In the genomic region with DNA sequence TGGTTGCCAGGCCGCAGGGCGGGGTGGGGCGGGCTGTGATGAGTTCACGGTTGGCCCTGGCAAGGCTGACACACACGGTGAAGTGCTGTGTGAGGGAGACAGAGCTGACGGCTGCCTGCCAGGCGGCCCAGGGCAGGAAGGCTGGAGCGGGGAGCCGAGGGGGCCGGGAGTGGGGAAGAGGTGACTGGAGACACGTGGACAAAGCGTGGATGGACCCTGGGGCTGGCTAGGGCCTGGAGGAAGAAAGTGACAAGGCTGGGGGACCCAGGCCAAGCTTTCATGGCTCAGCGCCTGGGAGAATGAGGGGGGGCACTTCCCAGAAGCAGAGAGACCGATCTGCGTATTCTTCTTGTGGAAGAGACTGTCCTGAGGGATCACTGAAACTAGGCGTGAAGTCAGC, we compare ENCODE assay signal across 1 cellular context.
TF ChIP-seq lines count a peak whose summit lies in the region.

No MANE protein-coding gene starts in this region.

TF ChIP-seq in GM23338, 12 proteins besides CTCF, POLR2A, EP300 and RAD21 (continued from another document):
- TF ChIP-seq ZNF331 (CRISPR knock-in tag; IDR thresholded peaks at IDR 0.05; ENCODE audit: low read depth) (no peak), NANOG (IDR thresholded peaks at IDR 0.05; ENCODE audit: borderline replicate concordance) (no peak), CREB1 (CRISPR knock-in tag; IDR thresholded peaks at IDR 0.05; ENCODE audit: low read depth) (no peak), JUNB (IDR thresholded peaks at IDR 0.05; ENCODE audit: unreplicated experiment) (no peak), EZH2 (IDR thresholded peaks at IDR 0.05; ENCODE audit: low read depth, unreplicated experiment) (no peak)
- TF ChIP-seq, protein P1, sequence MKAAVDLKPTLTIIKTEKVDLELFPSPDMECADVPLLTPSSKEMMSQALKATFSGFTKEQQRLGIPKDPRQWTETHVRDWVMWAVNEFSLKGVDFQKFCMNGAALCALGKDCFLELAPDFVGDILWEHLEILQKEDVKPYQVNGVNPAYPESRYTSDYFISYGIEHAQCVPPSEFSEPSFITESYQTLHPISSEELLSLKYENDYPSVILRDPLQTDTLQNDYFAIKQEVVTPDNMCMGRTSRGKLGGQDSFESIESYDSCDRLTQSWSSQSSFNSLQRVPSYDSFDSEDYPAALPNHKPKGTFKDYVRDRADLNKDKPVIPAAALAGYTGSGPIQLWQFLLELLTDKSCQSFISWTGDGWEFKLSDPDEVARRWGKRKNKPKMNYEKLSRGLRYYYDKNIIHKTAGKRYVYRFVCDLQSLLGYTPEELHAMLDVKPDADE (IDR thresholded peaks at IDR 0.05): no peak
- TF ChIP-seq, protein P2, sequence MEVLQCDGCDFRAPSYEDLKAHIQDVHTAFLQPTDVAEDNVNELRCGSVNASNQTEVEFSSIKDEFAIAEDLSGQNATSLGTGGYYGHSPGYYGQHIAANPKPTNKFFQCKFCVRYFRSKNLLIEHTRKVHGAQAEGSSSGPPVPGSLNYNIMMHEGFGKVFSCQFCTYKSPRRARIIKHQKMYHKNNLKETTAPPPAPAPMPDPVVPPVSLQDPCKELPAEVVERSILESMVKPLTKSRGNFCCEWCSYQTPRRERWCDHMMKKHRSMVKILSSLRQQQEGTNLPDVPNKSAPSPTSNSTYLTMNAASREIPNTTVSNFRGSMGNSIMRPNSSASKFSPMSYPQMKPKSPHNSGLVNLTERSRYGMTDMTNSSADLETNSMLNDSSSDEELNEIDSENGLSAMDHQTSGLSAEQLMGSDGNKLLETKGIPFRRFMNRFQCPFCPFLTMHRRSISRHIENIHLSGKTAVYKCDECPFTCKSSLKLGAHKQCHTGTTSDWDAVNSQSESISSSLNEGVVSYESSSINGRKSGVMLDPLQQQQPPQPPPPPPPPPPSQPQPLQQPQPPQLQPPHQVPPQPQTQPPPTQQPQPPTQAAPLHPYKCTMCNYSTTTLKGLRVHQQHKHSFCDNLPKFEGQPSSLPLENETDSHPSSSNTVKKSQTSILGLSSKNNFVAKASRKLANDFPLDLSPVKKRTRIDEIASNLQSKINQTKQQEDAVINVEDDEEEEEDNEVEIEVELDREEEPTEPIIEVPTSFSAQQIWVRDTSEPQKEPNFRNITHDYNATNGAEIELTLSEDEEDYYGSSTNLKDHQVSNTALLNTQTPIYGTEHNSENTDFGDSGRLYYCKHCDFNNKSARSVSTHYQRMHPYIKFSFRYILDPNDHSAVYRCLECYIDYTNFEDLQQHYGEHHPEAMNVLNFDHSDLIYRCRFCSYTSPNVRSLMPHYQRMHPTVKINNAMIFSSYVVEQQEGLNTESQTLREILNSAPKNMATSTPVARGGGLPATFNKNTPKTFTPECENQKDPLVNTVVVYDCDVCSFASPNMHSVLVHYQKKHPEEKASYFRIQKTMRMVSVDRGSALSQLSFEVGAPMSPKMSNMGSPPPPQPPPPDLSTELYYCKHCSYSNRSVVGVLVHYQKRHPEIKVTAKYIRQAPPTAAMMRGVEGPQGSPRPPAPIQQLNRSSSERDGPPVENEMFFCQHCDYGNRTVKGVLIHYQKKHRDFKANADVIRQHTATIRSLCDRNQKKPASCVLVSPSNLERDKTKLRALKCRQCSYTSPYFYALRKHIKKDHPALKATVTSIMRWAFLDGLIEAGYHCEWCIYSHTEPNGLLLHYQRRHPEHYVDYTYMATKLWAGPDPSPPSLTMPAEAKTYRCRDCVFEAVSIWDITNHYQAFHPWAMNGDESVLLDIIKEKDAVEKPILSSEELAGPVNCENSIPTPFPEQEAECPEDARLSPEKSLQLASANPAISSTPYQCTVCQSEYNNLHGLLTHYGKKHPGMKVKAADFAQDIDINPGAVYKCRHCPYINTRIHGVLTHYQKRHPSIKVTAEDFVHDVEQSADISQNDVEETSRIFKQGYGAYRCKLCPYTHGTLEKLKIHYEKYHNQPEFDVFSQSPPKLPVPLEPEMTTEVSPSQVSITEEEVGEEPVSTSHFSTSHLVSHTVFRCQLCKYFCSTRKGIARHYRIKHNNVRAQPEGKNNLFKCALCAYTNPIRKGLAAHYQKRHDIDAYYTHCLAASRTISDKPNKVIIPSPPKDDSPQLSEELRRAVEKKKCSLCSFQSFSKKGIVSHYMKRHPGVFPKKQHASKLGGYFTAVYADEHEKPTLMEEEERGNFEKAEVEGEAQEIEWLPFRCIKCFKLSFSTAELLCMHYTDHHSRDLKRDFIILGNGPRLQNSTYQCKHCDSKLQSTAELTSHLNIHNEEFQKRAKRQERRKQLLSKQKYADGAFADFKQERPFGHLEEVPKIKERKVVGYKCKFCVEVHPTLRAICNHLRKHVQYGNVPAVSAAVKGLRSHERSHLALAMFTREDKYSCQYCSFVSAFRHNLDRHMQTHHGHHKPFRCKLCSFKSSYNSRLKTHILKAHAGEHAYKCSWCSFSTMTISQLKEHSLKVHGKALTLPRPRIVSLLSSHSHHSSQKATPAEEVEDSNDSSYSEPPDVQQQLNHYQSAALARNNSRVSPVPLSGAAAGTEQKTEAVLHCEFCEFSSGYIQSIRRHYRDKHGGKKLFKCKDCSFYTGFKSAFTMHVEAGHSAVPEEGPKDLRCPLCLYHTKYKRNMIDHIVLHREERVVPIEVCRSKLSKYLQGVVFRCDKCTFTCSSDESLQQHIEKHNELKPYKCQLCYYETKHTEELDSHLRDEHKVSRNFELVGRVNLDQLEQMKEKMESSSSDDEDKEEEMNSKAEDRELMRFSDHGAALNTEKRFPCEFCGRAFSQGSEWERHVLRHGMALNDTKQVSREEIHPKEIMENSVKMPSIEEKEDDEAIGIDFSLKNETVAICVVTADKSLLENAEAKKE (CRISPR knock-in tag; IDR thresholded peaks at IDR 0.05): no peak
- TF ChIP-seq, protein P3, sequence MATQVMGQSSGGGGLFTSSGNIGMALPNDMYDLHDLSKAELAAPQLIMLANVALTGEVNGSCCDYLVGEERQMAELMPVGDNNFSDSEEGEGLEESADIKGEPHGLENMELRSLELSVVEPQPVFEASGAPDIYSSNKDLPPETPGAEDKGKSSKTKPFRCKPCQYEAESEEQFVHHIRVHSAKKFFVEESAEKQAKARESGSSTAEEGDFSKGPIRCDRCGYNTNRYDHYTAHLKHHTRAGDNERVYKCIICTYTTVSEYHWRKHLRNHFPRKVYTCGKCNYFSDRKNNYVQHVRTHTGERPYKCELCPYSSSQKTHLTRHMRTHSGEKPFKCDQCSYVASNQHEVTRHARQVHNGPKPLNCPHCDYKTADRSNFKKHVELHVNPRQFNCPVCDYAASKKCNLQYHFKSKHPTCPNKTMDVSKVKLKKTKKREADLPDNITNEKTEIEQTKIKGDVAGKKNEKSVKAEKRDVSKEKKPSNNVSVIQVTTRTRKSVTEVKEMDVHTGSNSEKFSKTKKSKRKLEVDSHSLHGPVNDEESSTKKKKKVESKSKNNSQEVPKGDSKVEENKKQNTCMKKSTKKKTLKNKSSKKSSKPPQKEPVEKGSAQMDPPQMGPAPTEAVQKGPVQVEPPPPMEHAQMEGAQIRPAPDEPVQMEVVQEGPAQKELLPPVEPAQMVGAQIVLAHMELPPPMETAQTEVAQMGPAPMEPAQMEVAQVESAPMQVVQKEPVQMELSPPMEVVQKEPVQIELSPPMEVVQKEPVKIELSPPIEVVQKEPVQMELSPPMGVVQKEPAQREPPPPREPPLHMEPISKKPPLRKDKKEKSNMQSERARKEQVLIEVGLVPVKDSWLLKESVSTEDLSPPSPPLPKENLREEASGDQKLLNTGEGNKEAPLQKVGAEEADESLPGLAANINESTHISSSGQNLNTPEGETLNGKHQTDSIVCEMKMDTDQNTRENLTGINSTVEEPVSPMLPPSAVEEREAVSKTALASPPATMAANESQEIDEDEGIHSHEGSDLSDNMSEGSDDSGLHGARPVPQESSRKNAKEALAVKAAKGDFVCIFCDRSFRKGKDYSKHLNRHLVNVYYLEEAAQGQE (IDR thresholded peaks at IDR 0.05; ENCODE audit: unreplicated experiment): no peak
